ENCODE assay signal across 18 cellular contexts in the genomic region with DNA sequence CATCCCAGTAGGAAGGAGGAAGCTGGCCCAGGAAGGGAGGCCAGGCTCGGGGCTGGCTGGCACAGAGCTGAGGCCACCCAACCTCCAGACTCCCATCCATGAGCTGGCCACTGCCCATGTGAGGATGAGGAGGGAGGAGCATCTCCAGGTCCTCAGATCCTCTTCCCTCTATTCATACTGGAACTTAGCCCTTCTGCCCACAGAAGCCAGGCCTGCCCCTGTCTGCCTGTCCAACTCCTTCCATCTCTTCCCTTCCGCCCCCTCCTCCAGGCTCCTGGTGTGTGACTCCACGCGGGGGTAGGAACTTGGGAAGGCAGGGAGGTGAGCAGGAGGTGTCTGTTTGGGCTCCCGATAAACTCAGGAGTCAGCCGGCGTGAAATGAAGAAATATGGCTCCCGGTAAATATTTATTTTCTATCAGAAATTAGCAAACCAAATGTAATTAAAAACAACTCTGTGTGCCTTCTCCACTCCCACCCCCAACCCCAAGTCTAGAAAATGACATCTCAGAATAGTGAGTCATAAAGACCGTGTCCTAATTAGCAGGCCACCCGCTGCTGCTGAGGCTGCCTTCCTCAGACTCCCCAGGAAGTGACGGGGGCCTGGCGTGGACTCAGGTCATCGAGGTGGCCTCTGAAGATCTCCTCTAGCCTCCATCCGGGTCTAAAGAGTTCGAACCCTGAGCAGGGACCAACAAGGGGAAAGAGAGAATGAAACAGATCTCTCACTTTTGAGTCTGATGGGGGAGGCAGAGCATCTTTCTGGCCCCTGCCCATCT.
DNase-seq lines count a peak whose midpoint lies in the region; ATAC-seq, FAIRE-seq and TF ChIP-seq lines count a peak whose summit lies in the region.
"Had no signal": no experiment of that assay in that cellular context is flagged by ENCODE, and none has a peak within 500 bp of the region (broad histone marks: within the 10 kb centered on the region; RNA-seq: fewer than 3 reads in every experiment).

No MANE protein-coding gene starts in this region.

- H3K4me3 Mint-ChIP-seq in naive thymus-derived CD8-positive, alpha-beta T cell: no peak overlapping the region
- H3K4me3 Mint-ChIP-seq in endothelial cell (ENCODE audit: unreplicated experiment): no peak overlapping the region
- H3K4me3 Mint-ChIP-seq: activated naive CD4-positive, alpha-beta T cell treated with anti-CD3 and anti-CD28 coated beads, Interleukin-2, amount 10 ng/mL, durations not matched to agents 7 days and 5 days; immature natural killer cell; natural killer cell had no signal

- TF ChIP-seq CTCF in A673 (conservative IDR thresholded peaks at IDR 0.05; ENCODE audit: low read depth, low read length) (no peak), endothelial cell of umbilical vein (IDR thresholded peaks at IDR 0.05; ENCODE audit: extremely low read depth in 1 of 2, insufficient read depth in 1 of 2, low read depth in 1 of 2, low read length in 2 of 2) (no peak), endothelial cell (IDR thresholded peaks at IDR 0.05; ENCODE audit: unreplicated experiment) (no peak)

- no peaks in the 10 kb centered on the region for H3K36me3 Mint-ChIP-seq in naive thymus-derived CD8-positive, alpha-beta T cell
- H3K36me3 Mint-ChIP-seq in endothelial cell (ENCODE audit: low read depth, unreplicated experiment): no peaks in the 10 kb centered on the region
- H3K36me3 Mint-ChIP-seq: activated naive CD4-positive, alpha-beta T cell treated with anti-CD3 and anti-CD28 coated beads, Interleukin-2, amount 10 ng/mL, durations not matched to agents 7 days and 5 days; natural killer cell had no signal

- H3K4me3 ChIP-seq in A673 (ENCODE audit: low read depth, low read length, poor library complexity, severe bottlenecking) (no peak overlapping the region), SJSA1 (no peak overlapping the region), endothelial cell of umbilical vein (replicated peaks in 1 of 3; ENCODE audit: insufficient read depth in 1 of 3, low read depth in 1 of 3, low read length in 3 of 3) (no peak overlapping the region)

- CTCF ChIA-PET in A673 (lab: Charles Lee): no interaction called here
- CTCF ChIA-PET in endothelial cell of umbilical vein (lab: Charles Lee): no interaction called here

- peaks cover 20 to 30% (median 26%) of the 10 kb centered on the region in 4 donors for H3K4me1 Mint-ChIP-seq in naive thymus-derived CD8-positive, alpha-beta T cell
- H3K4me1 Mint-ChIP-seq in endothelial cell (ENCODE audit: unreplicated experiment): peaks cover 5% of the 10 kb centered on the region
- H3K4me1 Mint-ChIP-seq: immature natural killer cell had no signal

- H3K36me3 ChIP-seq in A673 (ENCODE audit: insufficient read depth, low read length, poor library complexity, severe bottlenecking) (no peaks in the 10 kb centered on the region), SJSA1 (no peaks in the 10 kb centered on the region), endothelial cell of umbilical vein (ENCODE audit: control insufficient read depth in 2 of 2, extremely low read depth in 1 of 2, insufficient read depth in 2 of 2, low read length in 2 of 2) (no peaks in the 10 kb centered on the region)

- no peak overlapping the region for H3K4me2 ChIP-seq in endothelial cell of umbilical vein (ENCODE audit: insufficient read depth, low read length)

- peaks cover 0 to 9% (median 8%) of the 10 kb centered on the region in 5 donors for H3K27me3 Mint-ChIP-seq in naive thymus-derived CD8-positive, alpha-beta T cell
- peaks cover 1% of the 10 kb centered on the region for H3K27me3 Mint-ChIP-seq in endothelial cell (ENCODE audit: unreplicated experiment)

- TF ChIP-seq POLR2A in endothelial cell of umbilical vein (IDR thresholded peaks at IDR 0.05; ENCODE audit: low read depth, low read length): no peak

- H3K9me3 ChIP-seq in A673 (ENCODE audit: low read depth, low read length, poor library complexity, severe bottlenecking) (no peaks in the 10 kb centered on the region), SJSA1 (replicated peaks) (no peaks in the 10 kb centered on the region), endothelial cell of umbilical vein (replicated peaks; ENCODE audit: control insufficient read depth, insufficient read depth, low read length) (no peaks in the 10 kb centered on the region)

- no peaks in the 10 kb centered on the region for H3K9me1 ChIP-seq in endothelial cell of umbilical vein (replicated peaks; ENCODE audit: control insufficient read depth, extremely low read depth, insufficient read depth, low read length)

- POLR2A ChIA-PET in A673 (lab: Charles Lee; ENCODE audit: low non-redundant PET) (no interaction called here), endothelial cell of umbilical vein (lab: Charles Lee) (no interaction called here)
- POLR2A ChIA-PET in naive thymus-derived CD8-positive, alpha-beta T cell (lab: Charles Lee): no interaction called here

- no peaks in the 10 kb centered on the region for H3K27me3 ChIP-seq in A673 (replicated peaks; ENCODE audit: insufficient read depth, low read depth, low read length, poor library complexity)
- no peaks in the 10 kb centered on the region for H3K27me3 ChIP-seq in SJSA1 (replicated peaks)
- peaks cover 21% of the 10 kb centered on the region in 2 experiments for H3K27me3 ChIP-seq in endothelial cell of umbilical vein (ENCODE audit: control insufficient read depth in 2 of 2, insufficient read depth in 2 of 2, low read length in 2 of 2)

- H2AFZ ChIP-seq in endothelial cell of umbilical vein (ENCODE audit: low read depth, low read length): no peak overlapping the region

- peak; percentile 33 for FAIRE-seq in endothelial cell of umbilical vein (lab: Jason Lieb, UNC)
- FAIRE-seq: endometrium had no signal

- no peaks in the 10 kb centered on the region for H3K79me2 ChIP-seq in endothelial cell of umbilical vein (ENCODE audit: control insufficient read depth, insufficient read depth, low read length)

- no peak overlapping the region for H3K9ac ChIP-seq in endothelial cell of umbilical vein (replicated peaks; ENCODE audit: extremely low read depth, insufficient read depth, low read length)

- dilution Hi-C loops in endothelial cell of umbilical vein (cut with MboI; ENCODE audit: extremely low pct_ligation_motif_present, low sequenced_read_pairs): no loop called here

- no peak for ATAC-seq in naive thymus-derived CD8-positive, alpha-beta T cell
- ATAC-seq in GM21576 (IDR thresholded peaks at IDR 0.05; ENCODE audit: unreplicated experiment): no peak
- ATAC-seq: natural killer cell, PC-3 had no signal

- H3K4me1 ChIP-seq in A673 (ENCODE audit: insufficient read depth, low read length, poor library complexity, severe bottlenecking) (peaks cover 48% of the 10 kb centered on the region), SJSA1 (replicated peaks) (peaks cover 27% of the 10 kb centered on the region), endothelial cell of umbilical vein (ENCODE audit: control insufficient read depth, extremely low read depth, insufficient read depth, low read length) (no peaks in the 10 kb centered on the region)

- no peaks in the 10 kb centered on the region for H3K9me3 Mint-ChIP-seq in naive thymus-derived CD8-positive, alpha-beta T cell
- H3K9me3 Mint-ChIP-seq in endothelial cell (ENCODE audit: unreplicated experiment): no peaks in the 10 kb centered on the region
- H3K9me3 Mint-ChIP-seq: activated naive CD4-positive, alpha-beta T cell treated with anti-CD3 and anti-CD28 coated beads, Interleukin-2, amount 10 ng/mL, durations not matched to agents 7 days and 5 days; immature natural killer cell; natural killer cell had no signal

- BruUV-seq in A673 (replicated peaks; lab: Mats Ljungman, UMichigan) (no TSS peak), endothelial cell of umbilical vein (replicated peaks; lab: Mats Ljungman, UMichigan) (no TSS peak)

- intact Hi-C loops in A673 (cut with micrococcal nuclease; ENCODE audit: unreplicated experiment) (loop anchor here (5.0 kb wide), 1 partner anchor 77 kb away; no protein-coding TSS in a partner anchor), endothelial cell of umbilical vein (cut with micrococcal nuclease) (no loop called here)

- H4K20me1 ChIP-seq in endothelial cell of umbilical vein (replicated peaks; ENCODE audit: control insufficient read depth, extremely low read depth, insufficient read depth, low read length): no peaks in the 10 kb centered on the region

- H3K27ac Mint-ChIP-seq in naive thymus-derived CD8-positive, alpha-beta T cell: peak overlapping the region in 1 of 10 donors; percentile 20
- H3K27ac Mint-ChIP-seq in endothelial cell (ENCODE audit: unreplicated experiment): no peak overlapping the region
- H3K27ac Mint-ChIP-seq: activated naive CD4-positive, alpha-beta T cell treated with anti-CD3 and anti-CD28 coated beads, Interleukin-2, amount 10 ng/mL, durations not matched to agents 7 days and 5 days; immature natural killer cell; natural killer cell had no signal

- DNase-seq in A673 (ENCODE audit: low spot score): peak; percentile 77
- peak; percentile 83 for DNase-seq in H4 (ENCODE audit: low spot score)
- DNase-seq in SJSA1 (ENCODE audit: low read depth in 1 of 2, low spot score in 2 of 2): peak; percentile 84 to 86
- no peak for DNase-seq in endothelial cell of umbilical vein (ENCODE audit: low read depth, low spot score)
- no peak for DNase-seq in naive thymus-derived CD8-positive, alpha-beta T cell
- no peak for DNase-seq in endothelial cell (ENCODE audit: low spot score)
- DNase-seq in activated naive CD4-positive, alpha-beta T cell (lab: John Stamatoyannopoulos, UW): no peak
- DNase-seq: activated CD4-positive, CD25-positive, alpha-beta regulatory T cell; activated naive CD4-positive, alpha-beta T cell treated with anti-CD3 and anti-CD28 coated beads, Interleukin-2, amount 10 ng/mL, durations not matched to agents 7 days and 5 days; immature natural killer cell; natural killer cell; NCI-H187; NCI-H510A treated with DMSO at 0.1 percent for 48 hours; PC-3; T-helper 1 cell had no signal

- H3K27ac ChIP-seq in A673 (ENCODE audit: low read depth, low read length, poor library complexity, severe bottlenecking) (no peak overlapping the region), SJSA1 (peak overlapping the region; percentile 78), endothelial cell of umbilical vein (ENCODE audit: insufficient read depth, low read depth, low read length) (no peak overlapping the region)
- H3K27ac ChIP-seq: HL-60 had no signal

TF ChIP-seq in endothelial cell of umbilical vein, 7 proteins besides CTCF, POLR2A, EP300 and RAD21 (continues in another document):
- no peak for TF ChIP-seq MYC (IDR thresholded peaks at IDR 0.05; ENCODE audit: low read depth, low read length)
- TF ChIP-seq FOS (IDR thresholded peaks at IDR 0.05; ENCODE audit: borderline replicate concordance, insufficient read depth, low read length): no peak
- TF ChIP-seq EZH2 (IDR thresholded peaks at IDR 0.05; ENCODE audit: borderline replicate concordance, low read depth, low read length, severe bottlenecking): no peak
- TF ChIP-seq JUN (IDR thresholded peaks at IDR 0.05; ENCODE audit: borderline replicate concordance, insufficient read depth, insufficient read length, low read depth): no peak
- TF ChIP-seq POLR2AphosphoS5 (IDR thresholded peaks at IDR 0.05; ENCODE audit: insufficient read depth, low read depth, low read length): no peak
- TF ChIP-seq GATA2 (IDR thresholded peaks at IDR 0.05; ENCODE audit: insufficient read depth, insufficient read length, low read depth, low read length): no peak

Comparison
In these comparisons a context has a peak if more than half of its experiments do, and no peak if none do; other contexts are left out.
1. DNase-seq: peak in A673 (single experiment), H4 (single experiment) and SJSA1 (2 of 2); none in endothelial cell of umbilical vein (single experiment), naive thymus-derived CD8-positive, alpha-beta T cell (0 of 10), endothelial cell (single experiment) and activated naive CD4-positive, alpha-beta T cell (0 of 4).